ENCODE assay signal across 8 cellular contexts in the genomic region with DNA sequence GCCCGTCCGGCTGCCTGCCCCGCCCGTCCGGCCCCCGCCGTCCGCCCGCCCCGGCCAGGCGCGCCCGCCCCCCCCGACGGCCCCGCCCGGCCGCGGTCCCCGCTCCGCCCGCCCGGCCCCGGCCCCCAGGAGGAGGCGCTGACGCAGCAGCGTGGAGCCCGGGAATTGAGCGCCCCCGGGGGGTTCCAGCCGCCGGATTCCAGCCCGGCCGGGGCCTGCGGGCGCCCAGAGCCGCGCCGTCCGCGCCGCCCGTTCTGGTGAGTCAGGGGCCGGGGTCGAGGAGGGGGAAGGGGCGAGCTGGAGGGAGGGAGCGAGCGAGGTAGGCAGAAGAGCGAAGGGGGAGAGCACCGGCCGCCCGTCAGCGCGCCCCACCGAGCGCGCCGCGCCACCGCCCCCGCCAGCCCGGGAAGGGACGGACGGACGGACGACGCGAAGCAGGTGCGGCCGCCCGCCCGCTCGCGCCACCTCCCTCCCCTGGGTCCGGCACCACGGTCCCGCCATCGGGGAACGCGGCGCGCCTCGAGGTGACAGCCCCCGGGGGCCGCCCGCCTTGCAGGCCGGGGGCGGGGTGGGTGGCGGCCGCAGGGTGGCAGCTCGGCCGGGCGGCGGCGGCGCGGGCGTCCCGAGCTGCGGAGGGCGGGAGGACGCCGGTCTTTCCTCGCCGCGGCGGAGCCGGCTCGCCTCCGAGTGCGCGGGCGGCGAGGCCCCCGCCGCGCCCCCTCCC. TPM values are rescaled to one million over a fixed set of nuclear protein-coding genes. Genes with fewer than 3 reads are reported as not detected.
DNase-seq lines count a peak whose midpoint lies in the region; ATAC-seq and TF ChIP-seq lines count a peak whose summit lies in the region.

No MANE protein-coding gene starts in this region.

- peak overlapping the region; percentile 74 for H3K9ac ChIP-seq in skeletal muscle satellite cell (ENCODE audit: low read depth, low read length)

- H3K36me3 Mint-ChIP-seq in activated CD4-positive, alpha-beta memory T cell treated with anti-CD3 and anti-CD28 coated beads, Interleukin-2, amount 10 ng/mL, durations not matched to agents 7 days and 5 days (ENCODE audit: low read depth), result peaks cover 8% of the 10 kb centered on the region

- peaks cover 44% of the 10 kb centered on the region for H3K4me1 Mint-ChIP-seq in activated CD4-positive, alpha-beta memory T cell treated with anti-CD3 and anti-CD28 coated beads, Interleukin-2, amount 10 ng/mL, durations not matched to agents 7 days and 5 days

- peak overlapping the region; percentile 61 to 89 (median 82) for H3K27ac ChIP-seq in heart right ventricle

- POLR2A ChIA-PET in activated CD4-positive, alpha-beta memory T cell treated with anti-CD3 and anti-CD28 coated beads, Interleukin-2, amount 10 ng/mL, durations not matched to agents 7 days and 5 days (lab: Charles Lee), result interaction anchor here (0.7 to 4.9 kb wide), 10 partner anchors 11 to 133 kb away, joined by 3 to 68 read pairs (median 5); partner anchors contain the start of genes IVD, PLCB2 and RPUSD2

- H3K4me2 ChIP-seq in skeletal muscle satellite cell (ENCODE audit: low read length), result peak overlapping the region; percentile 93

- no peaks in the 10 kb centered on the region for H3K36me3 ChIP-seq in heart right ventricle
- H3K36me3 ChIP-seq in skeletal muscle satellite cell (ENCODE audit: insufficient read depth, low read length), result no peaks in the 10 kb centered on the region

- intact Hi-C loops in heart right ventricle (cut with DNase I), result loop anchor here in 3 of 10 donors (5.0 to 10.0 kb wide), 2 partner anchors 64 to 66 kb away; no protein-coding TSS in a partner anchor

- no peaks in the 10 kb centered on the region for H3K9me3 ChIP-seq in heart right ventricle
- no peaks in the 10 kb centered on the region for H3K9me3 ChIP-seq in skeletal muscle satellite cell (replicated peaks; ENCODE audit: low read length)

- peak overlapping the region; percentile 84 for H3K4me3 Mint-ChIP-seq in activated CD4-positive, alpha-beta memory T cell treated with anti-CD3 and anti-CD28 coated beads, Interleukin-2, amount 10 ng/mL, durations not matched to agents 7 days and 5 days

- ATAC-seq in GM18870 (IDR thresholded peaks at IDR 0.05; ENCODE audit: unreplicated experiment), result peak; percentile 13
- ATAC-seq in HG03097 (IDR thresholded peaks at IDR 0.05; ENCODE audit: low FRiP score, unreplicated experiment), result peak; percentile 11
- ATAC-seq in heart right ventricle, result peak in 2 of 8 donors; percentile 1 to 30

- H3K27me3 Mint-ChIP-seq in activated CD4-positive, alpha-beta memory T cell treated with anti-CD3 and anti-CD28 coated beads, Interleukin-2, amount 10 ng/mL, durations not matched to agents 7 days and 5 days, result peaks cover 52% of the 10 kb centered on the region

- peak overlapping the region; percentile 68 for H3K4me3 ChIP-seq in AG10803 (ENCODE audit: low read length)
- peak overlapping the region; percentile 73 to 99 (median 88) for H3K4me3 ChIP-seq in heart right ventricle
- peak overlapping the region; percentile 79 for H3K4me3 ChIP-seq in skeletal muscle satellite cell (ENCODE audit: low read length)

- no peaks in the 10 kb centered on the region for H3K9me3 Mint-ChIP-seq in activated CD4-positive, alpha-beta memory T cell treated with anti-CD3 and anti-CD28 coated beads, Interleukin-2, amount 10 ng/mL, durations not matched to agents 7 days and 5 days

- H3K27ac Mint-ChIP-seq in activated CD4-positive, alpha-beta memory T cell treated with anti-CD3 and anti-CD28 coated beads, Interleukin-2, amount 10 ng/mL, durations not matched to agents 7 days and 5 days, result no peak overlapping the region

- peaks cover 19 to 83% (median 65%) of the 10 kb centered on the region in 9 donors for H3K4me1 ChIP-seq in heart right ventricle
- peaks cover 16% of the 10 kb centered on the region for H3K4me1 ChIP-seq in skeletal muscle satellite cell (ENCODE audit: control insufficient read depth, insufficient read depth, low read length)

- WGBS in heart right ventricle, 2 donors, result 1% methylated on average over 58 to 115 of the region's 117 CpGs

- TF ChIP-seq CTCF in AG10803 (conservative IDR thresholded peaks at IDR 0.05; ENCODE audit: low read length), result 0 out of 2 replicates have a peak, but pooled peaks have one; percentile 2
- no peak for TF ChIP-seq CTCF in heart right ventricle (IDR thresholded peaks at IDR 0.05)

- H3K27me3 ChIP-seq in heart right ventricle (peaks cover 6 to 50% (median 16%) of the 10 kb centered on the region in 7 donors), skeletal muscle satellite cell (ENCODE audit: control insufficient read depth, insufficient read depth, low read length) (peaks cover 33% of the 10 kb centered on the region)

- no peak for DNase-seq in AG10803 (ENCODE audit: low read depth)
- no peak for DNase-seq in activated CD4-positive, alpha-beta memory T cell treated with anti-CD3 and anti-CD28 coated beads, Interleukin-2, amount 10 ng/mL, durations not matched to agents 7 days and 5 days
- peak in 1 of 2 donors; percentile 44 for DNase-seq in heart right ventricle
- no peak for DNase-seq in stimulated activated CD4-positive, alpha-beta T cell treated with anti-CD3 and anti-CD28 coated beads, Interleukin-4, amount 100 ng/mL, for 24 hours
- DNase-seq in HPDE6-E6E7 (ENCODE audit: extremely low spot score), result no peak

- CTCF ChIA-PET in activated CD4-positive, alpha-beta memory T cell treated with anti-CD3 and anti-CD28 coated beads, Interleukin-2, amount 10 ng/mL, durations not matched to agents 7 days and 5 days (lab: Charles Lee), result interaction anchor here (0.6 to 2.9 kb wide), 11 partner anchors 9 to 305 kb away, joined by 3 to 16 read pairs (median 4); partner anchors contain the start of genes CCDC32 and PLCB2

RNA-seq across cellular contexts. Expression of gene BAHD1, which starts 0.4 kb away (rescaled TPM):
- 10 to 100 TPM; 26.0 to 27.0 TPM for total RNA-seq in activated CD4-positive, alpha-beta memory T cell treated with anti-CD3 and anti-CD28 coated beads, Interleukin-2, amount 10 ng/mL, durations not matched to agents 7 days and 5 days
- 10 to 100 TPM; 12.1 to 17.8 (median 16.0) TPM for total RNA-seq in heart right ventricle
- polyA plus RNA-seq in heart right ventricle, result 1 to 10 TPM; 8.9 to 9.7 TPM
- 6.8 and 7.2 TPM in 2 replicates for total RNA-seq in skeletal muscle satellite cell (2012; rRNA removed)

RNA-seq across cellular contexts. Expression of gene CHST14, which starts 29.6 kb away (rescaled TPM):
- 10 to 100 TPM; 13.9 to 15.9 TPM for total RNA-seq in activated CD4-positive, alpha-beta memory T cell treated with anti-CD3 and anti-CD28 coated beads, Interleukin-2, amount 10 ng/mL, durations not matched to agents 7 days and 5 days
- total RNA-seq in heart right ventricle, result 10 to 100 TPM in 2 of 10 donors, 1 to 10 TPM in 8; 5.7 to 11.5 (median 9.0) TPM
- polyA plus RNA-seq in heart right ventricle, result 1 to 10 TPM; 5.3 to 8.8 TPM
- total RNA-seq in skeletal muscle satellite cell (2012; rRNA removed), result 7.1 and 8.3 TPM in 2 replicates

RNA-seq across cellular contexts. Expression of gene IVD, which starts 35.6 kb away (rescaled TPM):
- total RNA-seq in activated CD4-positive, alpha-beta memory T cell treated with anti-CD3 and anti-CD28 coated beads, Interleukin-2, amount 10 ng/mL, durations not matched to agents 7 days and 5 days, result 10 to 100 TPM; 38.1 to 38.4 TPM
- total RNA-seq in heart right ventricle, result 100 to 1,000 TPM in 7 of 10 donors, 10 to 100 TPM in 3; 71.1 to 143 (median 109) TPM
- 10 to 100 TPM; 42.2 to 44.4 TPM for polyA plus RNA-seq in heart right ventricle
- 35.5 and 37.6 TPM in 2 replicates for total RNA-seq in skeletal muscle satellite cell (2012; rRNA removed)

RNA-seq across cellular contexts. Expression of gene KNSTRN, which starts 58.7 kb away (rescaled TPM):
- total RNA-seq in activated CD4-positive, alpha-beta memory T cell treated with anti-CD3 and anti-CD28 coated beads, Interleukin-2, amount 10 ng/mL, durations not matched to agents 7 days and 5 days, result 10 to 100 TPM; 54.2 to 54.3 TPM
- 10 to 100 TPM in 3 of 10 donors, 1 to 10 TPM in 7; 5.3 to 16.0 (median 8.3) TPM for total RNA-seq in heart right ventricle
- 10 to 100 TPM in 1 of 2 donors, 1 to 10 TPM in 1; 8.2 to 13.1 TPM for polyA plus RNA-seq in heart right ventricle
- 45.6 and 50.7 TPM in 2 replicates for total RNA-seq in skeletal muscle satellite cell (2012; rRNA removed)
